ENCODE assay signal across 9 cellular contexts in the genomic region with DNA sequence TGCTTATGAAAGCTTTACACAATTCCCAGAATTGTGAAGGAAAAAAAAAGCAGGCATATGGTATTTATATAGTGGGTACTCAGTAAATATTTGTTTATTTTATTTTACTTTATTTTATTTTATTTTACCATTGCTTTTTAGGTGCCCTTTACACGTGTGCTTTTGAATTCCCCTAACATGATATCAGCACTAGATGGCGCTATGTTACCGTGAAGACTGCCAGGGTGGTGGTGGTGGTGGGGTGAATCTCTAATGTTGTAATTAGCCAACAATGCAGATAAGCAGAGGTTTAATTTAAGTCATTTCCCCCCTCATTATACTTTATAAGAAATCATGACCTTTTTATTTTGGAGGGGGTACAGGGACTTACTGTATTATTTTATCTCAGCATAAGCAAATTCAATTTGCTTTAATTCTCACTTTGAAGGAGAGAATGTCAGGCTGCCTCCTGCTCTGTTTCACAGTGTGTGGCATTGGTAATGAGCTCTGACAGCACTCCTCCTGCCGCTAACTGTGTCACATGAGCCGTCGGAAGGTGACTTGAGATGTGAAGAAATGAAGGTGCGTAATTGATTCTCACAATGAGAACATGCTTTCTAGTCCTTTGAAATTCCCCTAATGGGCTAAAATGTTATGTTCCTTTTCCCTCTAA.
DNase-seq lines count a peak whose midpoint lies in the region; ATAC-seq, FAIRE-seq and TF ChIP-seq lines count a peak whose summit lies in the region.
"Had no signal": no experiment of that assay in that cellular context is flagged by ENCODE, and none has a peak within 500 bp of the region (broad histone marks: within the 10 kb centered on the region; RNA-seq: fewer than 3 reads in every experiment).

No MANE protein-coding gene starts in this region.

- TF ChIP-seq RAD21 in liver (IDR thresholded peaks at IDR 0.05): peak; percentile 91 to 93

- no peaks in the 10 kb centered on the region for H3K27me3 ChIP-seq in bronchial epithelial cell (ENCODE audit: control insufficient read depth, insufficient read depth, low read length)
- H3K27me3 ChIP-seq in liver (ENCODE audit: control insufficient read depth in 4 of 4, insufficient read depth in 4 of 4, low read length in 3 of 4): no peaks in the 10 kb centered on the region

- FAIRE-seq in bronchial epithelial cell (lab: Jason Lieb, UNC): no peak
- FAIRE-seq: islet of Langerhans had no signal

- peak; percentile 61 for ATAC-seq in HG03103 (IDR thresholded peaks at IDR 0.05; ENCODE audit: low read depth, unreplicated experiment)
- no peak for ATAC-seq in GM18517 (IDR thresholded peaks at IDR 0.05; ENCODE audit: unreplicated experiment)
- ATAC-seq in HG02840 (IDR thresholded peaks at IDR 0.05; ENCODE audit: low FRiP score, unreplicated experiment): no peak

- no peaks in the 10 kb centered on the region for H3K4me1 ChIP-seq in liver (ENCODE audit: control insufficient read depth in 4 of 4, insufficient read depth in 4 of 4, low read length in 3 of 4)

- H3K27ac ChIP-seq in liver (ENCODE audit: low read depth in 1 of 2, low read length in 2 of 2): no peak overlapping the region

- no peak overlapping the region for H3K9ac ChIP-seq in liver (ENCODE audit: low read depth in 1 of 2, low read length in 2 of 2)

- H3K9me3 ChIP-seq in liver (ENCODE audit: control insufficient read depth in 4 of 4, low read length in 3 of 4): peaks cover 0 to 7% (median 2%) of the 10 kb centered on the region in 4 donors

- WGBS in liver: 32% methylated on average over 7 of the region's 7 CpGs

- peak; percentile 34 for DNase-seq in AG10803 (ENCODE audit: low read depth)
- peak; percentile 26 to 36 for DNase-seq in NOMO-1 (lab: John Stamatoyannopoulos, UW; ENCODE audit: unreplicated experiment in 2 of 2)
- peak; percentile 49 for DNase-seq in bronchial epithelial cell (ENCODE audit: low read depth)

- peak; percentile 82 for TF ChIP-seq CTCF in AG10803 (conservative IDR thresholded peaks at IDR 0.05; ENCODE audit: low read length)
- peak; percentile 50 for TF ChIP-seq CTCF in GM12872 (IDR thresholded peaks at IDR 0.05; ENCODE audit: insufficient read depth, low read depth, low read length)
- TF ChIP-seq CTCF in bronchial epithelial cell (IDR thresholded peaks at IDR 0.05; ENCODE audit: insufficient read depth, low read length, severe bottlenecking): peak; percentile 60
- peak; percentile 79 for TF ChIP-seq CTCF in liver (IDR thresholded peaks at IDR 0.05; ENCODE audit: low read depth, low read length, missing input control)

- H3K36me3 ChIP-seq in bronchial epithelial cell (ENCODE audit: control insufficient read depth, insufficient read depth, low read length) (no peaks in the 10 kb centered on the region), liver (ENCODE audit: control insufficient read depth in 4 of 4, insufficient read depth in 3 of 4, low read depth in 1 of 4, low read length in 3 of 4) (no peaks in the 10 kb centered on the region)

- H3K4me3 ChIP-seq in AG10803 (ENCODE audit: low read length) (no peak overlapping the region), bronchial epithelial cell (ENCODE audit: low read depth, low read length) (no peak overlapping the region), liver (ENCODE audit: low read depth in 1 of 3, low read length in 3 of 3) (no peak overlapping the region)

TF ChIP-seq in liver, 16 proteins besides CTCF, POLR2A, EP300 and RAD21:
- TF ChIP-seq JUND (IDR thresholded peaks at IDR 0.05) (no peak), RXRA (IDR thresholded peaks at IDR 0.05) (no peak), HNF4G (IDR thresholded peaks at IDR 0.05) (no peak), FOXA1 (IDR thresholded peaks at IDR 0.05) (no peak), EGR1 (IDR thresholded peaks at IDR 0.05; ENCODE audit: low read depth in 2 of 2) (no peak), YY1 (IDR thresholded peaks at IDR 0.05) (no peak), FOXA2 (IDR thresholded peaks at IDR 0.05) (no peak), TAF1 (conservative IDR thresholded peaks at IDR 0.05) (no peak), NR2F2 (IDR thresholded peaks at IDR 0.05) (no peak), HNF4A (conservative IDR thresholded peaks at IDR 0.05) (no peak), SP1 (IDR thresholded peaks at IDR 0.05) (no peak), GABPA (IDR thresholded peaks at IDR 0.05 in 1 of 2, conservative IDR thresholded peaks at IDR 0.05 in 1 of 2) (no peak)
- TF ChIP-seq, protein P1, sequence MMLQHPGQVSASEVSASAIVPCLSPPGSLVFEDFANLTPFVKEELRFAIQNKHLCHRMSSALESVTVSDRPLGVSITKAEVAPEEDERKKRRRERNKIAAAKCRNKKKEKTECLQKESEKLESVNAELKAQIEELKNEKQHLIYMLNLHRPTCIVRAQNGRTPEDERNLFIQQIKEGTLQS (IDR thresholded peaks at IDR 0.05): no peak
